In the genomic region with DNA sequence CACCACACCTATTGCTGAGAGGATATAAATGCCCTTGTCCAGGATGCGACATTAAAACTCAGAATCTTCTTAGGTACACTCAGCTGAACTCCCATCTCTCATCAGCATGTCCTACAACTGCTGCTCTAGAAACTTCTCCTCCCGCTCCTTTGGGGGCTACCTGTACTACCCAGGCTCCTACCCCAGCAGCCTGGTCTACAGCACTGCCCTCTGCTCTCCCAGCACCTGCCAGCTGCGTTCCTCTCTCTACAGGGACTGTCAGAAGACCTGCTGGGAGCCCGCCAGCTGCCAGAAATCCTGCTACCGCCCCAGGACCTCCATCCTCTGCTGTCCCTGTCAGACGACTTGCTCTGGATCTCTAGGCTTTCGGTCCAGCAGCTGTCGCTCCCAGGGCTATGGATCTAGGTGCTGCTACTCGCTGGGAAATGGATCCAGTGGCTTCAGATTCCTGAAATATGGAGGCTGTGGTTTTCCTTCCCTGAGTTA, we compare ENCODE assay signal across 24 cellular contexts. TPM values are rescaled to one million over a fixed set of nuclear protein-coding genes. Genes with fewer than 3 reads are reported as not detected.
"Had no signal": no experiment of that assay in that cellular context is flagged by ENCODE, and none has a peak within 500 bp of the region (broad histone marks: within the 10 kb centered on the region; RNA-seq: fewer than 3 reads in every experiment).

A gene with protein sequence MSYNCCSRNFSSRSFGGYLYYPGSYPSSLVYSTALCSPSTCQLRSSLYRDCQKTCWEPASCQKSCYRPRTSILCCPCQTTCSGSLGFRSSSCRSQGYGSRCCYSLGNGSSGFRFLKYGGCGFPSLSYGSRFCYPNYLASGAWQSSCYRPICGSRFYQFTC (plus strand): TSS at position 51 of the 486 bp plus-strand sequence. CDS start 56 bp downstream, at position 107.

- H3K36me3 ChIP-seq: SJSA1 had no signal

- DNase-seq: KBM-7, MV-4-11, NCI-H1048, NCI-H1105, NCI-H1417 treated with DMSO at 0.1 percent for 48 hours, NCI-H146, NCI-H1694 treated with DMSO at 0.1 percent for 48 hours, NCI-H1930, NCI-H2081, NCI-H2107, NCI-H2227 treated with DMSO at 0.1 percent for 48 hours, NCI-H524, NCI-H526 treated with DMSO at 0.1 percent for 48 hours, NCI-H774, Right ventricle myocardium superior, RPMI8226, SIG-M5 had no signal

- H3K4me3 ChIP-seq: SJSA1, SK-N-MC had no signal

- FAIRE-seq: RCC 7860 had no signal

- H3K9me3 ChIP-seq: SJSA1 had no signal

- H3K27me3 ChIP-seq: SJSA1 had no signal

- H3K4me1 ChIP-seq: SJSA1 had no signal

- H3K27ac ChIP-seq: SJSA1, SK-N-MC had no signal

RNA-seq across cellular contexts. Expression of the gene that starts here (rescaled TPM):
- total RNA-seq: HT-29, LHCN-M2, MCF 10A, NCI-H460, Right ventricle myocardium superior, SJSA1 had no signal
